ENCODE assay signal across 16 cellular contexts in the genomic region with DNA sequence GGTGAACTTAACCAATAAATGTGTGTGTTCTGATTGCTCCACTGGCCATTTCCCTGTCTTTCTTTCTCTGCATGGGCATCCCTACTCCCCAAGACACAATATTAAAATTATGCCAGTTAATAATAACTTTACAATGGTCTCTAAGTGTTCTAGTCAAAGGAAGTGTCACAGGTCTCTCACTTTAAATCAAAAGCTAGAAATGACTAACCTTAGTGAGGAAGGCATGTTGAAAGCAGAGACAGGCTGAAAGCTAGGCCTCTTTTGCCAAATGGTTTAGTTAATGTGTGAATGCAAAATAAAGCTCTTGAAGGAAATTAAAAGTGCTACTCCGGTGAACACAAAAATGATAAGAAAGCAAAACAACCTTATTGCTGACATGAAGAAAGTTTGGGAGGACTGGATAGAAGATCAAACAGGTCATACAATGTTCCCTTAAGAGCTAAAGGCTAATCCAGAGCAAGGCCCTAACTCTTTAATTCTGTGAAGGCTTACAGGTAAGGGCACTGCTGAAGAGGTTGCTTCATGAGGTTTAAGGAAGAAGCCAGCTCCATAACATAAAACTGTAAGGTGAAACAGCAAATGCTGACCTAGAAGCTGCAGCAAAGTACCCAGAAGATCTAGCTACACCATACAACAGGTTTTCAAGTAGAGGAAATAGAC. TPM values are rescaled to one million over a fixed set of nuclear protein-coding genes. Genes with fewer than 3 reads are reported as not detected.
A peak's percentile ranks its signal among the peaks of the same experiment; 100 is the strongest.
DNase-seq lines count a peak whose midpoint lies in the region; ATAC-seq and TF ChIP-seq lines count a peak whose summit lies in the region.
"Had no signal": no experiment of that assay in that cellular context is flagged by ENCODE, and none has a peak within 500 bp of the region (broad histone marks: within the 10 kb centered on the region; RNA-seq: fewer than 3 reads in every experiment).

No MANE protein-coding gene starts in this region.

- H3K4me1 ChIP-seq in neutrophil (ENCODE audit: control insufficient read depth in 1 of 2, insufficient read depth in 1 of 2, low read depth in 1 of 2, low read length in 1 of 2) = peaks cover 19 to 33% of the 10 kb centered on the region in 2 experiments
- no peaks in the 10 kb centered on the region for H3K4me1 ChIP-seq in OCI-LY7 (ENCODE audit: insufficient read depth, low read length, poor library complexity, severe bottlenecking)
- H3K4me1 ChIP-seq: suprapubic skin had no signal

- intact Hi-C loops in activated naive CD4-positive, alpha-beta T cell treated with anti-CD3 and anti-CD28 coated beads for 36 hours (cut with micrococcal nuclease) = loop anchor here (1.0 to 10.0 kb wide), 4 partner anchors 25 to 1250 kb away; a partner anchor contains a TSS
- intact Hi-C loops in OCI-LY7 (cut with micrococcal nuclease; ENCODE audit: unreplicated experiment) = no loop called here
- intact Hi-C loops in left ventricle myocardium superior (cut with micrococcal nuclease) = no loop called here

- CTCF ChIA-PET in activated naive CD4-positive, alpha-beta T cell treated with anti-CD3 and anti-CD28 coated beads for 36 hours (lab: Charles Lee) = interaction anchor here (0.6 to 1.0 kb wide), 4 partner anchors 25 to 176 kb away, joined by 3 to 4 read pairs (median 3); no protein-coding TSS in a partner anchor
- CTCF ChIA-PET in OCI-LY7 (lab: Charles Lee; ENCODE audit: unreplicated experiment) = no interaction called here

- peak overlapping the region; percentile 73 for H3K27ac Mint-ChIP-seq in activated naive CD4-positive, alpha-beta T cell treated with anti-CD3 and anti-CD28 coated beads for 36 hours

- no peaks in the 10 kb centered on the region for H4K20me1 ChIP-seq in OCI-LY7 (ENCODE audit: insufficient read depth, low read length)

- H3K4me3 ChIP-seq in neutrophil (ENCODE audit: low read depth in 1 of 2, low read length in 1 of 2) = no peak overlapping the region
- H3K4me3 ChIP-seq in OCI-LY7 (ENCODE audit: low read depth, low read length, poor library complexity, severe bottlenecking) = no peak overlapping the region
- H3K4me3 ChIP-seq: suprapubic skin had no signal

- BruUV-seq in OCI-LY7 (replicated peaks; lab: Mats Ljungman, UMichigan) = no TSS peak

- no peaks in the 10 kb centered on the region for H3K27me3 ChIP-seq in neutrophil
- H3K27me3 ChIP-seq: suprapubic skin had no signal

- ATAC-seq in GM21717 (IDR thresholded peaks at IDR 0.05; ENCODE audit: unreplicated experiment) (peak; percentile 54), HG03196 (IDR thresholded peaks at IDR 0.05; ENCODE audit: unreplicated experiment) (peak; percentile 69), left ventricle myocardium superior (no peak)

- no peak overlapping the region for H3K4me2 ChIP-seq in OCI-LY7 (ENCODE audit: low read length)

- no peaks in the 10 kb centered on the region for H3K79me2 ChIP-seq in OCI-LY7 (ENCODE audit: insufficient read depth, low read depth, low read length)

- POLR2A ChIA-PET in OCI-LY7 (lab: Charles Lee) = no interaction called here

- TF ChIP-seq CTCF in neutrophil (IDR thresholded peaks at IDR 0.05) (no peak), OCI-LY7 (conservative IDR thresholded peaks at IDR 0.05; ENCODE audit: low read length) (no peak)

- H3K36me3 ChIP-seq in neutrophil (no peaks in the 10 kb centered on the region), OCI-LY7 (ENCODE audit: insufficient read depth, low read length) (no peaks in the 10 kb centered on the region)
- H3K36me3 ChIP-seq: suprapubic skin had no signal

- H3K9me3 ChIP-seq in neutrophil (no peaks in the 10 kb centered on the region), OCI-LY7 (ENCODE audit: low read length) (no peaks in the 10 kb centered on the region)
- H3K9me3 ChIP-seq: suprapubic skin had no signal

- peaks cover 27% of the 10 kb centered on the region for H3K4me1 Mint-ChIP-seq in activated naive CD4-positive, alpha-beta T cell treated with anti-CD3 and anti-CD28 coated beads for 36 hours (ENCODE audit: low read depth)

- H3K27ac ChIP-seq in neutrophil = peak overlapping the region; percentile 77
- no peak overlapping the region for H3K27ac ChIP-seq in OCI-LY7 (ENCODE audit: low read depth, low read length, poor library complexity, severe bottlenecking)
- H3K27ac ChIP-seq: suprapubic skin had no signal

- DNase-seq in activated naive CD4-positive, alpha-beta T cell treated with anti-CD3 and anti-CD28 coated beads for 36 hours = no peak
- DNase-seq in activated naive CD4-positive, alpha-beta T cell (lab: John Stamatoyannopoulos, UW) = no peak
- DNase-seq in OCI-M2 (lab: John Stamatoyannopoulos, UW; ENCODE audit: unreplicated experiment) (no peak), OCI-LY7 (ENCODE audit: low spot score) (no peak), left ventricle myocardium superior (no peak)
- DNase-seq: activated effector memory CD4-positive, alpha-beta T cell treated with anti-CD3 and anti-CD28 coated beads, Interleukin-2, amount 50 U/mL, for 16 hours; central memory CD4-positive, alpha-beta T cell; DMS79 treated with DMSO at 0.1 percent for 48 hours; midbrain; NCI-H446 had no signal

- H3K27me3 Mint-ChIP-seq in activated naive CD4-positive, alpha-beta T cell treated with anti-CD3 and anti-CD28 coated beads for 36 hours (ENCODE audit: low read depth) = no peaks in the 10 kb centered on the region

- H2AFZ ChIP-seq in OCI-LY7 (ENCODE audit: low read length) = no peak overlapping the region

- H3K4me3 Mint-ChIP-seq in activated naive CD4-positive, alpha-beta T cell treated with anti-CD3 and anti-CD28 coated beads for 36 hours = no peak overlapping the region

- H3K36me3 Mint-ChIP-seq in activated naive CD4-positive, alpha-beta T cell treated with anti-CD3 and anti-CD28 coated beads for 36 hours (ENCODE audit: low read depth) = no peaks in the 10 kb centered on the region

- no peaks in the 10 kb centered on the region for H3K9me2 ChIP-seq in OCI-LY7 (ENCODE audit: insufficient read depth, low read length)

- H3K9me3 Mint-ChIP-seq in activated naive CD4-positive, alpha-beta T cell treated with anti-CD3 and anti-CD28 coated beads for 36 hours = no peaks in the 10 kb centered on the region

RNA-seq across cellular contexts. Expression of a gene that starts 44.0 kb away (rescaled TPM):
- 10 to 100 TPM; 85.7 to 90.1 TPM for total RNA-seq in activated naive CD4-positive, alpha-beta T cell treated with anti-CD3 and anti-CD28 coated beads for 36 hours
- 98.4 and 115 TPM in 2 replicates for total RNA-seq in OCI-LY7 (2014; rRNA removed; shearing (Covaris generic))
- total RNA-seq in OCI-LY7 (2022) (72.1 and 84.1 TPM in 2 replicates), left ventricle myocardium superior (4.2 TPM)
- total RNA-seq: M059J, pulmonary artery endothelial cell had no signal

Comparison
In these comparisons a context has a peak if more than half of its experiments do, and no peak if none do; other contexts are left out.
1. RNA of a gene that starts 44.0 kb away (total RNA-seq): 72.1 to 115 TPM in OCI-LY7 and 85.7 to 90.1 TPM in activated naive CD4-positive, alpha-beta T cell treated with anti-CD3 and anti-CD28 coated beads for 36 hours; 4.2 TPM in left ventricle myocardium superior (single experiment); every median in the first group is over 10 times any median in the second.